Comparison of ENCODE assay signal across 26 cellular contexts in the genomic region with DNA sequence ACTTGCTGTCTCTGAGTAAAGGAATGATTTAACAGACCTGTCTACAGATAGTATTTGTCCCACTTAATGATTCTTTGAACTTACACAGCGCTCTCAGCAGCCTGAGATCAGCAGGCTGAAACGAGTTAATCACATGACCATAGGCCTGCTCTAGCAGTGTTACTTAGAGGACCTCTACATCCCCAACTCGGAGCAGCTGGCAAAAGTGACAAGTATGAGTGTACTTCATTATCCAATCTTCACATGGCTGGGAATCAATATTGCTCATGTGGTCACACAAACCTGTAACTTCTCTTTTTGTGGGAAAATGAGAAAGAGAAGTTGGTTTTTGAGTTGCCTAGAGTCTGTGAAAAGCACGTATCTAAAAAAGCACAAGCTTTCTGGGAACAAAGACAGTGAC. TPM values are rescaled to one million over a fixed set of nuclear protein-coding genes. Genes with fewer than 3 reads are reported as not detected.
DNase-seq lines count a peak whose midpoint lies in the region; ATAC-seq, FAIRE-seq and TF ChIP-seq lines count a peak whose summit lies in the region.
"Had no signal": no experiment of that assay in that cellular context is flagged by ENCODE, and none has a peak within 500 bp of the region (broad histone marks: within the 10 kb centered on the region; RNA-seq: fewer than 3 reads in every experiment).

No MANE protein-coding gene starts in this region.

- no peak for TF ChIP-seq POLR2A in K562 (conservative IDR thresholded peaks at IDR 0.05)

- H3K36me3 ChIP-seq in K562 (ENCODE audit: control insufficient read depth, insufficient read depth, low read length), result peaks cover 97% of the 10 kb centered on the region

- no peaks in the 10 kb centered on the region for H3K27me3 Mint-ChIP-seq in activated CD8-positive, alpha-beta T cell treated with anti-CD3 and anti-CD28 coated beads for 36 hours
- no peaks in the 10 kb centered on the region for H3K27me3 Mint-ChIP-seq in activated CD8-positive, alpha-beta T cell treated with anti-CD3 and anti-CD28 coated beads, Interleukin-2, amount 10 ng/mL, durations not matched to agents 7 days and 5 days (ENCODE audit: low read depth)
- no peaks in the 10 kb centered on the region for H3K27me3 Mint-ChIP-seq in stimulated activated naive B cell treated with anti-CD40 and anti-IgM and Interleukin-4, amounts not matched to agents 10 μg/mL and 1 μg/mL and 100 μg/mL, for 72 hours

- WGBS in K562 (ENCODE audit: insufficient coverage, low coverage, missing lambda C conversion rate), result 58% methylated on average over 4 of the region's 4 CpGs

- no peak for ATAC-seq in activated CD8-positive, alpha-beta T cell treated with anti-CD3 and anti-CD28 coated beads for 36 hours
- ATAC-seq in activated CD8-positive, alpha-beta T cell treated with anti-CD3 and anti-CD28 coated beads, Interleukin-2, amount 10 ng/mL, durations not matched to agents 7 days and 5 days, result no peak
- no peak for ATAC-seq in K562
- peak; percentile 90 to 92 for ATAC-seq in stimulated activated naive B cell treated with anti-CD40 and anti-IgM and Interleukin-4, amounts not matched to agents 10 μg/mL and 1 μg/mL and 100 μg/mL, for 72 hours (replicated peaks)
- ATAC-seq: upper lobe of right lung had no signal

- TF ChIP-seq CTCF in activated CD8-positive, alpha-beta T cell treated with anti-CD3 and anti-CD28 coated beads for 36 hours (IDR thresholded peaks at IDR 0.05), result no peak
- TF ChIP-seq CTCF in K562 (IDR thresholded peaks at IDR 0.05 in 2 of 3, conservative IDR thresholded peaks at IDR 0.05 in 1 of 3; ENCODE audit: insufficient read depth in 2 of 3, low read depth in 1 of 3, low read length in 3 of 3), result no peak

- no peaks in the 10 kb centered on the region for H3K4me1 ChIP-seq in K562 (replicated peaks in 1 of 2; ENCODE audit: control insufficient read depth in 2 of 2, insufficient read depth in 2 of 2, low read length in 2 of 2)
- H3K4me1 ChIP-seq: BE2C, HAP-1 had no signal

- H3K9me3 ChIP-seq in K562 (replicated peaks; ENCODE audit: control insufficient read depth, insufficient read depth, low read depth, low read length), result no peaks in the 10 kb centered on the region
- H3K9me3 ChIP-seq: BE2C, breast epithelium, HAP-1, stomach, upper lobe of right lung had no signal

- no peak for DNase-seq in activated CD8-positive, alpha-beta T cell treated with anti-CD3 and anti-CD28 coated beads for 36 hours
- DNase-seq in activated CD8-positive, alpha-beta T cell treated with anti-CD3 and anti-CD28 coated beads, Interleukin-2, amount 10 ng/mL, durations not matched to agents 7 days and 5 days, result no peak
- DNase-seq in MV-4-11 (lab: John Stamatoyannopoulos, UW) (peak; percentile 97), K562 (ENCODE audit: extremely low read depth in 1 of 4, low spot score in 3 of 4) (no peak), NCI-H2107 (lab: John Stamatoyannopoulos, UW) (no peak), LoVo (ENCODE audit: low spot score) (no peak)
- no peak for DNase-seq in stimulated activated naive B cell treated with anti-CD40 and anti-IgM and Interleukin-4, amounts not matched to agents 10 μg/mL and 1 μg/mL and 100 μg/mL, for 72 hours
- DNase-seq in stimulated activated CD4-positive, alpha-beta T cell treated with anti-CD3 and anti-CD28 coated beads, Interleukin-4, amount 100 ng/mL, for 24 hours, result no peak
- DNase-seq: 8988T, BE2C, cortex of kidney, Kasumi-1, NCI-H2227 treated with DMSO at 0.1 percent for 48 hours, NCI-H82, stomach had no signal

- H3K9me1 ChIP-seq in K562 (ENCODE audit: control insufficient read depth, insufficient read depth, low read length), result no peaks in the 10 kb centered on the region

- peaks cover 8% of the 10 kb centered on the region for H3K4me1 Mint-ChIP-seq in activated CD8-positive, alpha-beta T cell treated with anti-CD3 and anti-CD28 coated beads for 36 hours (ENCODE audit: low read depth)
- peaks cover 18% of the 10 kb centered on the region for H3K4me1 Mint-ChIP-seq in activated CD8-positive, alpha-beta T cell treated with anti-CD3 and anti-CD28 coated beads, Interleukin-2, amount 10 ng/mL, durations not matched to agents 7 days and 5 days (ENCODE audit: low read depth)
- peaks cover 18 to 26% of the 10 kb centered on the region in 2 donors for H3K4me1 Mint-ChIP-seq in stimulated activated naive B cell treated with anti-CD40 and anti-IgM and Interleukin-4, amounts not matched to agents 10 μg/mL and 1 μg/mL and 100 μg/mL, for 72 hours

- H3K27ac ChIP-seq in K562 (ENCODE audit: extremely low read depth, low read depth, low read length), result no peak overlapping the region
- H3K27ac ChIP-seq: breast epithelium, hepatocyte, parathyroid adenoma, stomach, upper lobe of right lung had no signal

- TF ChIP-seq EP300 in K562 (IDR thresholded peaks at IDR 0.05; ENCODE audit: low read length), result no peak

- H3K4me3 Mint-ChIP-seq in activated CD8-positive, alpha-beta T cell treated with anti-CD3 and anti-CD28 coated beads for 36 hours, result no peak overlapping the region
- no peak overlapping the region for H3K4me3 Mint-ChIP-seq in activated CD8-positive, alpha-beta T cell treated with anti-CD3 and anti-CD28 coated beads, Interleukin-2, amount 10 ng/mL, durations not matched to agents 7 days and 5 days
- H3K4me3 Mint-ChIP-seq in stimulated activated naive B cell treated with anti-CD40 and anti-IgM and Interleukin-4, amounts not matched to agents 10 μg/mL and 1 μg/mL and 100 μg/mL, for 72 hours, result no peak overlapping the region

- no peak for FAIRE-seq in K562 (lab: Jason Lieb, UNC)
- FAIRE-seq: endothelial cell of umbilical vein, GM19239, islet of Langerhans, TTC549 had no signal

- TF ChIP-seq RAD21 in K562 (CRISPR knock-in tag; conservative IDR thresholded peaks at IDR 0.05 in 1 of 2, IDR thresholded peaks at IDR 0.05 in 1 of 2), result no peak

- no peaks in the 10 kb centered on the region for H3K27me3 ChIP-seq in K562 (ENCODE audit: control insufficient read depth in 2 of 2, insufficient read depth in 2 of 2, low read length in 2 of 2)
- H3K27me3 ChIP-seq: BE2C, breast epithelium, hepatocyte, stomach, upper lobe of right lung had no signal

- no peaks in the 10 kb centered on the region for H4K20me1 ChIP-seq in K562 (replicated peaks; ENCODE audit: control insufficient read depth, insufficient read depth, low read length)

- H3K79me2 ChIP-seq in K562 (ENCODE audit: control insufficient read depth, insufficient read depth, low read length), result no peaks in the 10 kb centered on the region
- H3K79me2 ChIP-seq: hepatocyte, parathyroid adenoma had no signal

- no peaks in the 10 kb centered on the region for H3K9me3 Mint-ChIP-seq in activated CD8-positive, alpha-beta T cell treated with anti-CD3 and anti-CD28 coated beads for 36 hours
- no peaks in the 10 kb centered on the region for H3K9me3 Mint-ChIP-seq in activated CD8-positive, alpha-beta T cell treated with anti-CD3 and anti-CD28 coated beads, Interleukin-2, amount 10 ng/mL, durations not matched to agents 7 days and 5 days (ENCODE audit: insufficient read depth)
- no peaks in the 10 kb centered on the region for H3K9me3 Mint-ChIP-seq in stimulated activated naive B cell treated with anti-CD40 and anti-IgM and Interleukin-4, amounts not matched to agents 10 μg/mL and 1 μg/mL and 100 μg/mL, for 72 hours
- H3K9me3 Mint-ChIP-seq: activated T-helper 2 cell treated with anti-CD3 and anti-CD28 coated beads, Interferon-gamma antibody, Interleukin-2, Interleukin-4, amounts not matched to agents 10 μg/mL and 5 μg/mL and 100 μg/mL, durations not matched to agents 14 hours and 24 hours and 36 hours had no signal

- intact Hi-C loops in activated CD8-positive, alpha-beta T cell treated with anti-CD3 and anti-CD28 coated beads for 36 hours (cut with micrococcal nuclease), result no loop called here
- intact Hi-C loops in K562 (cut with micrococcal nuclease), result no loop called here

- H3K4me2 ChIP-seq in K562 (ENCODE audit: insufficient read depth, low read length), result no peak overlapping the region
- H3K4me2 ChIP-seq: hepatocyte had no signal

- CTCF ChIA-PET in activated CD8-positive, alpha-beta T cell treated with anti-CD3 and anti-CD28 coated beads for 36 hours (lab: Charles Lee), result interaction anchor here (1.0 to 1.4 kb wide), 3 partner anchors 10 to 13 kb away, joined by 3 read pairs; no protein-coding TSS in a partner anchor
- CTCF ChIA-PET in activated CD8-positive, alpha-beta T cell treated with anti-CD3 and anti-CD28 coated beads, Interleukin-2, amount 10 ng/mL, durations not matched to agents 7 days and 5 days (lab: Charles Lee), result interaction anchor here (0.8 to 2.1 kb wide), 4 partner anchors 10 to 25 kb away, joined by 3 to 7 read pairs (median 4); no protein-coding TSS in a partner anchor
- CTCF ChIA-PET in K562 (lab: Yijun Ruan, JAX; ENCODE audit: low intra/inter-chr PET ratio), result no interaction called here

- no peak overlapping the region for H2AFZ ChIP-seq in K562 (ENCODE audit: low read depth, low read length)
- H2AFZ ChIP-seq: hepatocyte, parathyroid adenoma had no signal

- H3K4me3 ChIP-seq in K562, result no peak overlapping the region
- H3K4me3 ChIP-seq: breast epithelium, HAP-1, hepatocyte, stomach, upper lobe of right lung had no signal

- no peak overlapping the region for H3K9ac ChIP-seq in K562 (ENCODE audit: insufficient read depth in 1 of 2, low read depth in 2 of 2, low read length in 2 of 2)
- H3K9ac ChIP-seq: parathyroid adenoma had no signal

- H3K27ac Mint-ChIP-seq in activated CD8-positive, alpha-beta T cell treated with anti-CD3 and anti-CD28 coated beads for 36 hours, result peak overlapping the region; percentile 10
- no peak overlapping the region for H3K27ac Mint-ChIP-seq in activated CD8-positive, alpha-beta T cell treated with anti-CD3 and anti-CD28 coated beads, Interleukin-2, amount 10 ng/mL, durations not matched to agents 7 days and 5 days
- H3K27ac Mint-ChIP-seq in stimulated activated naive B cell treated with anti-CD40 and anti-IgM and Interleukin-4, amounts not matched to agents 10 μg/mL and 1 μg/mL and 100 μg/mL, for 72 hours, result peak overlapping the region; percentile 73
- H3K27ac Mint-ChIP-seq: activated T-helper 2 cell treated with anti-CD3 and anti-CD28 coated beads, Interferon-gamma antibody, Interleukin-2, Interleukin-4, amounts not matched to agents 10 μg/mL and 5 μg/mL and 100 μg/mL, durations not matched to agents 14 hours and 24 hours and 36 hours had no signal

- POLR2A ChIA-PET in activated CD8-positive, alpha-beta T cell treated with anti-CD3 and anti-CD28 coated beads for 36 hours (lab: Charles Lee), result interaction anchor here (1.1 kb wide), 1 partner anchor 29 kb away, joined by 3 read pairs; no protein-coding TSS in a partner anchor
- POLR2A ChIA-PET in activated CD8-positive, alpha-beta T cell treated with anti-CD3 and anti-CD28 coated beads, Interleukin-2, amount 10 ng/mL, durations not matched to agents 7 days and 5 days (lab: Charles Lee), result no interaction called here
- POLR2A ChIA-PET in K562 (lab: Yijun Ruan, JAX), result interaction anchor here (0.6 to 3.3 kb wide), 5 partner anchors 10 to 509 kb away, joined by 3 to 16 read pairs (median 4); no protein-coding TSS in a partner anchor

- H3K36me3 Mint-ChIP-seq in activated CD8-positive, alpha-beta T cell treated with anti-CD3 and anti-CD28 coated beads for 36 hours (ENCODE audit: low read depth), result peaks cover 30% of the 10 kb centered on the region
- H3K36me3 Mint-ChIP-seq in activated CD8-positive, alpha-beta T cell treated with anti-CD3 and anti-CD28 coated beads, Interleukin-2, amount 10 ng/mL, durations not matched to agents 7 days and 5 days (ENCODE audit: low read depth), result peaks cover 56% of the 10 kb centered on the region
- H3K36me3 Mint-ChIP-seq in stimulated activated naive B cell treated with anti-CD40 and anti-IgM and Interleukin-4, amounts not matched to agents 10 μg/mL and 1 μg/mL and 100 μg/mL, for 72 hours, result peaks cover 30 to 58% of the 10 kb centered on the region in 2 donors

- no TSS peak for BruUV-seq in K562 (replicated peaks; lab: Mats Ljungman, UMichigan)

- in situ Hi-C loops in K562 (cut with MboI), result no loop called here

RNA-seq across cellular contexts. Expression of a gene that starts 11.4 kb away (rescaled TPM):
- total RNA-seq in activated CD8-positive, alpha-beta T cell treated with anti-CD3 and anti-CD28 coated beads for 36 hours, result 10 to 100 TPM; 21.4 to 24.1 TPM
- total RNA-seq in activated CD8-positive, alpha-beta T cell treated with anti-CD3 and anti-CD28 coated beads, Interleukin-2, amount 10 ng/mL, durations not matched to agents 7 days and 5 days, result 10 to 100 TPM; 42.7 to 51.4 TPM
- 34.5 and 126 TPM in 2 replicates for total RNA-seq in K562 (2011; cell fraction: chromatin; rRNA removed; ENCODE audit: low replicate concordance)
- total RNA-seq in K562 (2011; cell fraction: nucleolus; rRNA removed), result 139 and 151 TPM in 2 replicates
- 86.6 and 104 TPM in 2 replicates for total RNA-seq in K562 (2011; cell fraction: nucleoplasm; rRNA removed)
- total RNA-seq in K562 (2014; rRNA removed) (23.9 and 40.2 TPM in 2 replicates), K562 (2014; rRNA removed; fragmentation: Illumina TruSeq; extraction: Trizol) (7.8 and 9.9 TPM in 2 replicates), K562 (2015; rRNA removed; fragmentation: Illumina TruSeq; extraction: Trizol) (15.5 and 16.3 TPM in 2 replicates), K562 (2021) (48.3 and 56.3 TPM in 2 replicates)
- polyA plus RNA-seq in K562 (2011; rRNA removed) (10.5 and 27.2 TPM in 2 replicates), K562 (2014; fragmentation: Illumina TruSeq; extraction: Trizol) (22.0 and 35.5 TPM in 2 replicates), K562 (2014; fragmentation: Nextera tagmentation; extraction: Ambion mirVana) (under 1 TPM; 0.36 to 0.45 TPM), K562 (2014; rRNA removed) (26.3 and 28.5 TPM in 2 replicates)
- polyA plus RNA-seq in K562 (2011; cell fraction: cytosol; rRNA removed), result 21.9 and 44.0 TPM in 2 replicates
- 38.6 and 63.9 TPM in 2 replicates for polyA plus RNA-seq in K562 (2011; cell fraction: nucleus; rRNA removed)
- 38.5 and 53.3 TPM in 2 replicates for polyA plus RNA-seq in K562 (2012)
- polyA minus RNA-seq in K562 (2011; rRNA and poly(A)+ RNA removed), result 27.1 and 30.6 TPM in 2 replicates
- polyA minus RNA-seq in K562 (2011; cell fraction: cytosol; rRNA and poly(A)+ RNA removed), result 65.7 and 89.6 TPM in 2 replicates
- 19.0 and 32.7 TPM in 2 replicates for polyA minus RNA-seq in K562 (2011; cell fraction: nucleus; rRNA and poly(A)+ RNA removed)

RNA-seq across cellular contexts. Expression of a gene that starts 30.7 kb away (rescaled TPM):
- total RNA-seq in activated CD8-positive, alpha-beta T cell treated with anti-CD3 and anti-CD28 coated beads for 36 hours, result 100 to 1,000 TPM; 135 to 148 TPM
- 100 to 1,000 TPM in 1 of 2 experiments, 10 to 100 TPM in 1; 90.4 to 101 TPM for total RNA-seq in activated CD8-positive, alpha-beta T cell treated with anti-CD3 and anti-CD28 coated beads, Interleukin-2, amount 10 ng/mL, durations not matched to agents 7 days and 5 days
- total RNA-seq in K562 (2011; cell fraction: chromatin; rRNA removed; ENCODE audit: low replicate concordance), result 91.4 and 102 TPM in 2 replicates
- total RNA-seq in K562 (2011; cell fraction: nucleolus; rRNA removed), result 89.1 and 94.7 TPM in 2 replicates
- total RNA-seq in K562 (2011; cell fraction: nucleoplasm; rRNA removed), result 110 and 139 TPM in 2 replicates
- total RNA-seq in K562 (2014; rRNA removed), result 351 and 360 TPM in 2 replicates
- total RNA-seq in K562 (2014; rRNA removed; fragmentation: Illumina TruSeq; extraction: Trizol), result 396 and 465 TPM in 2 replicates
- total RNA-seq in K562 (2015; rRNA removed; fragmentation: Illumina TruSeq; extraction: Trizol), result 365 and 377 TPM in 2 replicates
- total RNA-seq in K562 (2021), result 263 and 299 TPM in 2 replicates
- polyA plus RNA-seq in K562 (2011; rRNA removed), result 453 and 554 TPM in 2 replicates
- 249 and 308 TPM in 2 replicates for polyA plus RNA-seq in K562 (2011; cell fraction: cytosol; rRNA removed)
- polyA plus RNA-seq in K562 (2011; cell fraction: nucleus; rRNA removed), result 138 and 220 TPM in 2 replicates
- 229 and 275 TPM in 2 replicates for polyA plus RNA-seq in K562 (2012)
- 373 and 453 TPM in 2 replicates for polyA plus RNA-seq in K562 (2014; fragmentation: Illumina TruSeq; extraction: Trizol)
- polyA plus RNA-seq in K562 (2014; fragmentation: Nextera tagmentation; extraction: Ambion mirVana), result 100 to 1,000 TPM; 207 to 339 TPM
- 390 and 400 TPM in 2 replicates for polyA plus RNA-seq in K562 (2014; rRNA removed)
- 703 TPM in 2 replicates for polyA minus RNA-seq in K562 (2011; rRNA and poly(A)+ RNA removed)
- 133 and 188 TPM in 2 replicates for polyA minus RNA-seq in K562 (2011; cell fraction: cytosol; rRNA and poly(A)+ RNA removed)
- 40.4 and 84.2 TPM in 2 replicates for polyA minus RNA-seq in K562 (2011; cell fraction: nucleus; rRNA and poly(A)+ RNA removed)

RNA-seq across cellular contexts. Expression of a gene that starts 42.7 kb away (rescaled TPM):
- total RNA-seq in activated CD8-positive, alpha-beta T cell treated with anti-CD3 and anti-CD28 coated beads for 36 hours, result not detected
- total RNA-seq in activated CD8-positive, alpha-beta T cell treated with anti-CD3 and anti-CD28 coated beads, Interleukin-2, amount 10 ng/mL, durations not matched to agents 7 days and 5 days, result not detected
- not detected in 2 replicates for total RNA-seq in K562 (2011; cell fraction: chromatin; rRNA removed; ENCODE audit: low replicate concordance)
- total RNA-seq in K562 (2011; cell fraction: nucleolus; rRNA removed), result not detected in 2 replicates
- not detected in 2 replicates for total RNA-seq in K562 (2011; cell fraction: nucleoplasm; rRNA removed)
- total RNA-seq in K562 (2014; rRNA removed), result not detected in 2 replicates
- not detected in 2 replicates for total RNA-seq in K562 (2014; rRNA removed; fragmentation: Illumina TruSeq; extraction: Trizol)
- total RNA-seq in K562 (2015; rRNA removed; fragmentation: Illumina TruSeq; extraction: Trizol), result not detected in 2 replicates
- total RNA-seq in K562 (2021), result 0.31 TPM in 1 of 2 replicates, not detected in the other
- not detected in 2 replicates for polyA plus RNA-seq in K562 (2011; rRNA removed)
- not detected in 2 replicates for polyA plus RNA-seq in K562 (2011; cell fraction: cytosol; rRNA removed)
- polyA plus RNA-seq in K562 (2011; cell fraction: nucleus; rRNA removed), result 0.30 TPM in 1 of 2 replicates, not detected in the other
- polyA plus RNA-seq in K562 (2012), result not detected in 2 replicates
- polyA plus RNA-seq in K562 (2014; fragmentation: Illumina TruSeq; extraction: Trizol), result 0.18 TPM in 1 of 2 replicates, not detected in the other
- not detected for polyA plus RNA-seq in K562 (2014; fragmentation: Nextera tagmentation; extraction: Ambion mirVana)
- polyA plus RNA-seq in K562 (2014; rRNA removed), result not detected in 2 replicates
- polyA minus RNA-seq in K562 (2011; rRNA and poly(A)+ RNA removed), result not detected in 2 replicates
- polyA minus RNA-seq in K562 (2011; cell fraction: cytosol; rRNA and poly(A)+ RNA removed), result not detected in 2 replicates
- polyA minus RNA-seq in K562 (2011; cell fraction: nucleus; rRNA and poly(A)+ RNA removed), result not detected in 2 replicates
- total RNA-seq: activated T-helper 2 cell treated with anti-CD3 and anti-CD28 coated beads, Interferon-gamma antibody, Interleukin-2, Interleukin-4, amounts not matched to agents 10 μg/mL and 5 μg/mL and 100 μg/mL, durations not matched to agents 14 hours and 24 hours and 36 hours; HT1080 had no signal

Comparison
In these comparisons a context has a peak if more than half of its experiments do, and no peak if none do; other contexts are left out.
1. ATAC-seq: peak in stimulated activated naive B cell treated with anti-CD40 and anti-IgM and Interleukin-4, amounts not matched to agents 10 μg/mL and 1 μg/mL and 100 μg/mL, for 72 hours (2 of 2); none in activated CD8-positive, alpha-beta T cell treated with anti-CD3 and anti-CD28 coated beads for 36 hours (single experiment), activated CD8-positive, alpha-beta T cell treated with anti-CD3 and anti-CD28 coated beads, Interleukin-2, amount 10 ng/mL, durations not matched to agents 7 days and 5 days (single experiment) and K562 (single experiment).